ENCODE assay signal across 8 cellular contexts in genomic region chr7:44104880-44105771, GRCh38. TPM values are rescaled to one million over a fixed set of nuclear protein-coding genes. Genes with fewer than 3 reads are reported as not detected.
DNase-seq lines count a peak whose midpoint lies in the region; ATAC-seq, FAIRE-seq and TF ChIP-seq lines count a peak whose summit lies in the region.

No MANE protein-coding gene starts in this region.

- H3K14ac ChIP-seq in H1 (ENCODE audit: insufficient read length), result no peak overlapping the region

- no peak overlapping the region for H3K4me3 ChIP-seq in CD4-positive, alpha-beta memory T cell (ENCODE audit: low read length in 2 of 2)
- no peak overlapping the region for H3K4me3 ChIP-seq in OCI-LY1 (ENCODE audit: low read depth, low read length, poor library complexity, severe bottlenecking)
- peak overlapping the region; percentile 52 to 87 (median 64) for H3K4me3 ChIP-seq in H1 (ENCODE audit: extremely low read depth in 1 of 4, insufficient read depth in 2 of 4, low read depth in 3 of 4, low read length in 4 of 4)
- peak overlapping the region; percentile 53 for H3K4me3 ChIP-seq in upper lobe of right lung

- no peak for FAIRE-seq in H1 (lab: Jason Lieb, UNC)

- intact Hi-C loops in CD4-positive, alpha-beta memory T cell (cut with micrococcal nuclease), result loop anchor here (1.0 to 2.0 kb wide), 2 partner anchors 18 to 23 kb away; partner anchors contain the start of genes POLD2 and POLM
- intact Hi-C loops in upper lobe of right lung (cut with DNase I), result no loop called here

- H4K5ac ChIP-seq in H1 (ENCODE audit: insufficient read length, low read depth, low read length), result no peak overlapping the region

- H3K36me3 ChIP-seq in CD4-positive, alpha-beta memory T cell (ENCODE audit: insufficient read depth, low read length), result no peaks in the 10 kb centered on the region
- H3K36me3 ChIP-seq in OCI-LY1 (ENCODE audit: insufficient read depth, low read length) (no peaks in the 10 kb centered on the region), H1 (ENCODE audit: control insufficient read depth in 2 of 4, insufficient read depth in 4 of 4, low read length in 3 of 4) (no peaks in the 10 kb centered on the region; a peak in 2 of 8 replicates), upper lobe of right lung (peaks cover 11% of the 10 kb centered on the region)

- H3K18ac ChIP-seq in H1 (ENCODE audit: extremely low read depth, low read length), result no peak overlapping the region

- H3K23ac ChIP-seq in H1 (ENCODE audit: insufficient read length), result no peak overlapping the region

- H3K9me3 ChIP-seq in CD4-positive, alpha-beta memory T cell (ENCODE audit: control insufficient read depth in 1 of 2, low read length in 2 of 2), result no peaks in the 10 kb centered on the region
- no peaks in the 10 kb centered on the region for H3K9me3 ChIP-seq in OCI-LY1 (ENCODE audit: low read length)
- no peaks in the 10 kb centered on the region for H3K9me3 ChIP-seq in H1 (ENCODE audit: insufficient read depth in 2 of 2, low read depth in 1 of 2, low read length in 1 of 2)
- no peaks in the 10 kb centered on the region for H3K9me3 ChIP-seq in upper lobe of right lung

- no peak overlapping the region for H4K91ac ChIP-seq in H1 (replicated peaks; ENCODE audit: insufficient read length, low read length)

- TF ChIP-seq RAD21 in H1 (IDR thresholded peaks at IDR 0.05 in 1 of 2, conservative IDR thresholded peaks at IDR 0.05 in 1 of 2; ENCODE audit: low read depth in 2 of 2, low read length in 2 of 2), result no peak

- TF ChIP-seq CTCF in OCI-LY1 (IDR thresholded peaks at IDR 0.05; ENCODE audit: low read length) (no peak), H1 (IDR thresholded peaks at IDR 0.05; ENCODE audit: control extremely low read depth in 1 of 3, insufficient read depth in 1 of 3, low read depth in 1 of 3, low read length in 3 of 3) (no peak), mesothelial cell of epicardium (IDR thresholded peaks at IDR 0.05; ENCODE audit: unreplicated experiment) (no peak), upper lobe of right lung (IDR thresholded peaks at IDR 0.05) (no peak)

- no peak overlapping the region for H2BK12ac ChIP-seq in H1 (ENCODE audit: low read depth, low read length)

- H2BK120ac ChIP-seq in H1 (replicated peaks; ENCODE audit: low read depth, low read length), result no peak overlapping the region

- H2AK5ac ChIP-seq in H1 (ENCODE audit: low read depth, low read length), result no peak overlapping the region

- peak overlapping the region in 3 of 7 donors; percentile 18 to 91 (median 55) for H3K27ac Mint-ChIP-seq in CD4-positive, alpha-beta memory T cell
- H3K27ac Mint-ChIP-seq in mesothelial cell of epicardium, result peak overlapping the region; percentile 74

- H3K4me1 Mint-ChIP-seq in CD4-positive, alpha-beta memory T cell, result peaks cover 4 to 21% (median 7%) of the 10 kb centered on the region in 4 donors
- H3K4me1 Mint-ChIP-seq in mesothelial cell of epicardium, result peaks cover 15% of the 10 kb centered on the region

- no peak overlapping the region for H3K27ac ChIP-seq in CD4-positive, alpha-beta memory T cell (ENCODE audit: low read depth, low read length)
- H3K27ac ChIP-seq in OCI-LY1 (ENCODE audit: low read depth, low read length, poor library complexity, severe bottlenecking), result no peak overlapping the region
- H3K27ac ChIP-seq in H1 (ENCODE audit: low read depth, low read length), result no peak overlapping the region
- H3K27ac ChIP-seq in upper lobe of right lung, result peak overlapping the region; percentile 78

- H3K4ac ChIP-seq in H1 (replicated peaks; ENCODE audit: insufficient read length, low read depth, low read length), result no peak overlapping the region

- H3K9ac ChIP-seq in OCI-LY1 (ENCODE audit: low read length) (no peak overlapping the region), H1 (replicated peaks in 1 of 4; ENCODE audit: extremely low read depth in 1 of 4, low read depth in 3 of 4, low read length in 3 of 4) (peak overlapping the region in 1 of 4 experiments; percentile 29; a peak in 2 of 7 replicates)

- no peak overlapping the region for H4K8ac ChIP-seq in H1 (ENCODE audit: extremely low read depth, insufficient read depth, low read length)

- H3K4me1 ChIP-seq in CD4-positive, alpha-beta memory T cell (ENCODE audit: insufficient read depth, low read length), result peaks cover 5% of the 10 kb centered on the region
- H3K4me1 ChIP-seq in OCI-LY1 (ENCODE audit: insufficient read depth, low read length, severe bottlenecking) (peaks cover 37% of the 10 kb centered on the region), H1 (replicated peaks in 1 of 4; ENCODE audit: control insufficient read depth in 3 of 4, insufficient read depth in 4 of 4, low read length in 3 of 4) (peaks cover 0 to 12% (median 9%) of the 10 kb centered on the region in 4 experiments; a peak in 6 of 7 replicates), upper lobe of right lung (peaks cover 3% of the 10 kb centered on the region)

- peaks cover 7% of the 10 kb centered on the region for H3K27me3 ChIP-seq in CD4-positive, alpha-beta memory T cell (ENCODE audit: insufficient read depth, low read length)
- H3K27me3 ChIP-seq in OCI-LY1 (ENCODE audit: insufficient read depth, low read length) (peaks cover 13% of the 10 kb centered on the region), H1 (replicated peaks in 1 of 4; ENCODE audit: control insufficient read depth in 3 of 4, extremely low read depth in 1 of 4, insufficient read depth in 3 of 4, low read length in 3 of 4) (peaks cover 0 to 29% (median 16%) of the 10 kb centered on the region in 4 experiments; a peak in 6 of 7 replicates), upper lobe of right lung (no peaks in the 10 kb centered on the region)

- H2BK15ac ChIP-seq in H1 (ENCODE audit: low read length), result peak overlapping the region; percentile 36; the same call in 1 of the 2 replicates

- peak overlapping the region; percentile 53; the same call in 1 of the 2 replicates for H3K4me2 ChIP-seq in OCI-LY1 (ENCODE audit: low read length)
- peak overlapping the region; percentile 84 to 98 for H3K4me2 ChIP-seq in H1 (ENCODE audit: insufficient read depth in 1 of 2, low read depth in 2 of 2, low read length in 2 of 2)

- no peak for DNase-seq in CD4-positive, alpha-beta memory T cell
- DNase-seq in H1 (ENCODE audit: low read depth in 1 of 2, low spot score in 2 of 2), result peak in 1 of 2 experiments; percentile 67
- DNase-seq in mesothelial cell of epicardium (ENCODE audit: low spot score in 2 of 2, unreplicated experiment in 2 of 2), result no peak
- no peak for DNase-seq in upper lobe of right lung
- no peak for DNase-seq in activated gamma-delta T cell treated with Interleukin-2 at 50 U/mL for 16 hours

- peaks cover 15% of the 10 kb centered on the region for H3K23me2 ChIP-seq in H1 (ENCODE audit: low read depth, low read length)

- H3K56ac ChIP-seq in H1 (replicated peaks; ENCODE audit: insufficient read length, low read depth, low read length), result no peak overlapping the region

- H3F3A ChIP-seq in OCI-LY1 (ENCODE audit: insufficient read depth, low read length), result 0 out of 2 replicates have a peak, but pooled peaks cover 5% of the 10 kb centered on the region

- peak overlapping the region; percentile 65 to 77 (median 71) for H3K4me3 Mint-ChIP-seq in CD4-positive, alpha-beta memory T cell
- peak overlapping the region; percentile 70 for H3K4me3 Mint-ChIP-seq in mesothelial cell of epicardium

- no peak for TF ChIP-seq POLR2A in H1 (IDR thresholded peaks at IDR 0.05; ENCODE audit: control extremely low read depth in 1 of 2, low read depth in 2 of 2, low read length in 2 of 2)

- no peaks in the 10 kb centered on the region for H4K20me1 ChIP-seq in OCI-LY1 (ENCODE audit: insufficient read depth, low read length)
- H4K20me1 ChIP-seq in H1 (replicated peaks in 1 of 2; ENCODE audit: control insufficient read depth in 1 of 2, insufficient read depth in 2 of 2, low read length in 2 of 2), result peaks cover 2 to 3% of the 10 kb centered on the region in 2 experiments

- POLR2A ChIA-PET in CD4-positive, alpha-beta memory T cell (lab: Charles Lee; ENCODE audit: partially characterized antibody), result no interaction called here
- POLR2A ChIA-PET in H1 (lab: Charles Lee; ENCODE audit: partially characterized antibody), result interaction anchor here (1.0 to 2.0 kb wide), 6 partner anchors 10 to 111 kb away, joined by 3 to 13 read pairs (median 6); partner anchors contain the start of gene POLD2

- 21% methylated on average over 22 of the region's 26 CpGs; no CpG with 5 or more reads in 1 of the 2 experiments for WGBS in H1 (ENCODE audit: extremely low coverage in 1 of 2, insufficient coverage in 1 of 2, insufficient read length in 1 of 2, insufficient replicate concordance in 2 of 2, low coverage in 1 of 2, low lambda C conversion rate in 2 of 2, missing lambda C conversion rate in 1 of 2), 2 experiments

- CTCF ChIA-PET in CD4-positive, alpha-beta memory T cell (lab: Charles Lee; ENCODE audit: partially characterized antibody), result no interaction called here
- CTCF ChIA-PET in H1 (lab: Charles Lee; ENCODE audit: partially characterized antibody), result interaction anchor here (0.8 to 1.4 kb wide), 4 partner anchors 24 to 116 kb away, joined by 3 to 5 read pairs (median 4); no protein-coding TSS in a partner anchor

- H3K79me2 ChIP-seq in OCI-LY1 (ENCODE audit: insufficient read depth, low read length) (no peaks in the 10 kb centered on the region), H1 (ENCODE audit: control insufficient read depth in 1 of 2, insufficient read depth in 2 of 2, low read length in 2 of 2) (no peaks in the 10 kb centered on the region; a peak in 1 of 4 replicates)

- H2BK20ac ChIP-seq in H1 (ENCODE audit: low read length), result 0 out of 2 replicates have a peak overlapping the region, but pooled peaks have one; percentile 52

- H2BK5ac ChIP-seq in H1 (ENCODE audit: low read depth, low read length), result peak overlapping the region; percentile 35; the same call in 1 of the 2 replicates

- H3K36me3 Mint-ChIP-seq in CD4-positive, alpha-beta memory T cell, result no peaks in the 10 kb centered on the region
- peaks cover 2% of the 10 kb centered on the region for H3K36me3 Mint-ChIP-seq in mesothelial cell of epicardium

- peaks cover 0 to 2% (median 0%) of the 10 kb centered on the region in 8 donors for H3K9me3 Mint-ChIP-seq in CD4-positive, alpha-beta memory T cell
- no peaks in the 10 kb centered on the region for H3K9me3 Mint-ChIP-seq in mesothelial cell of epicardium

- peaks cover 4% of the 10 kb centered on the region; the same call in 1 of the 2 replicates for H3K79me1 ChIP-seq in H1 (ENCODE audit: low read depth, low read length)

- no peaks in the 10 kb centered on the region for H3K9me2 ChIP-seq in OCI-LY1 (ENCODE audit: low read depth, low read length)

- TF ChIP-seq EP300 in H1 (IDR thresholded peaks at IDR 0.05; ENCODE audit: borderline replicate concordance in 1 of 2, low read depth in 2 of 2, low read length in 2 of 2), result no peak

- H2AFZ ChIP-seq in OCI-LY1 (ENCODE audit: low read length) (no peak overlapping the region), H1 (ENCODE audit: low read length) (no peak overlapping the region)

- peaks cover 11 to 22% of the 10 kb centered on the region in 2 donors for H3K27me3 Mint-ChIP-seq in CD4-positive, alpha-beta memory T cell
- peaks cover 13% of the 10 kb centered on the region for H3K27me3 Mint-ChIP-seq in mesothelial cell of epicardium (ENCODE audit: low read depth)

- ATAC-seq in upper lobe of right lung (no peak), GM21529 (IDR thresholded peaks at IDR 0.05; ENCODE audit: unreplicated experiment) (no peak), HG03439 (IDR thresholded peaks at IDR 0.05; ENCODE audit: unreplicated experiment) (no peak)

RNA-seq across cellular contexts. Expression of gene AEBP1, which starts 1.0 kb away (rescaled TPM):
- total RNA-seq in CD4-positive, alpha-beta memory T cell, result 1 to 10 TPM; 7.8 TPM
- polyA plus RNA-seq in CD4-positive, alpha-beta memory T cell, result 1 to 10 TPM in 1 of 2 donors, under 1 TPM in 1; 0.20 to 2.3 TPM
- 39.4 and 41.2 TPM in 2 replicates for total RNA-seq in H1 (2021; fragmentation: NEBNext Ultra II Directional; extraction: Animal tissue kit (Norgen Biotek cat#: 25700))
- polyA plus RNA-seq in H1 (2011; rRNA removed), result 10.4 and 18.4 TPM in 2 replicates
- polyA plus RNA-seq in H1 (2011; cell fraction: cytosol; rRNA removed), result 9.4 TPM
- 49.1 TPM for polyA plus RNA-seq in H1 (2011; cell fraction: nucleus; rRNA removed)
- polyA plus RNA-seq in H1 (2012, experiment 1 of 2), result 29.7 to 44.2 TPM (median 41.7 TPM) in 4 replicates
- polyA plus RNA-seq in H1 (2012, experiment 2 of 2), result 26.9 TPM
- 44.5 TPM for polyA plus RNA-seq in H1 (2013, experiment 1 of 2)
- polyA plus RNA-seq in H1 (2013, experiment 2 of 2), result 41.1 TPM
- polyA minus RNA-seq in H1 (2011; rRNA and poly(A)+ RNA removed), result 8.0 and 10.4 TPM in 2 replicates
- 16.9 TPM for polyA minus RNA-seq in H1 (2011; cell fraction: cytosol; rRNA and poly(A)+ RNA removed)
- 15.4 TPM for polyA minus RNA-seq in H1 (2011; cell fraction: nucleus; rRNA and poly(A)+ RNA removed)
- 94.3 to 96.8 TPM (median 95.2 TPM) in 3 replicates for total RNA-seq in mesothelial cell of epicardium
- 272 TPM for total RNA-seq in upper lobe of right lung

RNA-seq across cellular contexts. Expression of gene POLD2, which starts 18.2 kb away (rescaled TPM):
- 10 to 100 TPM; 48.7 to 61.0 TPM for total RNA-seq in CD4-positive, alpha-beta memory T cell
- 10 to 100 TPM; 89.4 to 94.4 TPM for polyA plus RNA-seq in CD4-positive, alpha-beta memory T cell
- total RNA-seq in H1 (2021; fragmentation: NEBNext Ultra II Directional; extraction: Animal tissue kit (Norgen Biotek cat#: 25700)), result 148 TPM in 2 replicates
- polyA plus RNA-seq in H1 (2011; rRNA removed), result 214 and 289 TPM in 2 replicates
- polyA plus RNA-seq in H1 (2011; cell fraction: cytosol; rRNA removed), result 206 TPM
- polyA plus RNA-seq in H1 (2011; cell fraction: nucleus; rRNA removed), result 348 TPM
- 147 to 186 TPM (median 179 TPM) in 4 replicates for polyA plus RNA-seq in H1 (2012, experiment 1 of 2)
- polyA plus RNA-seq in H1 (2012, experiment 2 of 2), result 203 TPM
- 97.2 TPM for polyA plus RNA-seq in H1 (2013, experiment 1 of 2)
- 100 TPM for polyA plus RNA-seq in H1 (2013, experiment 2 of 2)
- 98.1 and 115 TPM in 2 replicates for polyA minus RNA-seq in H1 (2011; rRNA and poly(A)+ RNA removed)
- polyA minus RNA-seq in H1 (2011; cell fraction: cytosol; rRNA and poly(A)+ RNA removed), result 58.5 TPM
- polyA minus RNA-seq in H1 (2011; cell fraction: nucleus; rRNA and poly(A)+ RNA removed), result 88.3 TPM
- total RNA-seq in mesothelial cell of epicardium (117 to 126 TPM (median 125 TPM) in 3 replicates), upper lobe of right lung (60.2 TPM)

RNA-seq across cellular contexts. Expression of gene POLM, which starts 22.8 kb away (rescaled TPM):
- total RNA-seq in CD4-positive, alpha-beta memory T cell, result 10 to 100 TPM; 64.8 to 67.2 TPM
- 10 to 100 TPM in 1 of 2 donors, 1 to 10 TPM in 1; 8.0 to 18.2 TPM for polyA plus RNA-seq in CD4-positive, alpha-beta memory T cell
- 14.5 and 14.9 TPM in 2 replicates for total RNA-seq in H1 (2021; fragmentation: NEBNext Ultra II Directional; extraction: Animal tissue kit (Norgen Biotek cat#: 25700))
- polyA plus RNA-seq in H1 (2011; rRNA removed), result 12.0 and 20.4 TPM in 2 replicates
- polyA plus RNA-seq in H1 (2011; cell fraction: cytosol; rRNA removed), result 13.0 TPM
- 36.8 TPM for polyA plus RNA-seq in H1 (2011; cell fraction: nucleus; rRNA removed)
- polyA plus RNA-seq in H1 (2012, experiment 1 of 2), result 10.1 to 15.2 TPM (median 13.5 TPM) in 4 replicates
- 12.7 TPM for polyA plus RNA-seq in H1 (2012, experiment 2 of 2)
- 12.6 TPM for polyA plus RNA-seq in H1 (2013, experiment 1 of 2)
- 10.2 TPM for polyA plus RNA-seq in H1 (2013, experiment 2 of 2)
- polyA minus RNA-seq in H1 (2011; rRNA and poly(A)+ RNA removed), result 9.6 TPM in 2 replicates
- 11.3 TPM for polyA minus RNA-seq in H1 (2011; cell fraction: cytosol; rRNA and poly(A)+ RNA removed)
- 19.8 TPM for polyA minus RNA-seq in H1 (2011; cell fraction: nucleus; rRNA and poly(A)+ RNA removed)
- total RNA-seq in mesothelial cell of epicardium (27.1 to 29.8 TPM (median 29.0 TPM) in 3 replicates), upper lobe of right lung (26.8 TPM)

RNA-seq across cellular contexts. Expression of gene MYL7, which starts 36.0 kb away (rescaled TPM):
- total RNA-seq in CD4-positive, alpha-beta memory T cell, result not detected
- not detected for polyA plus RNA-seq in CD4-positive, alpha-beta memory T cell
- 3.3 and 3.6 TPM in 2 replicates for total RNA-seq in H1 (2021; fragmentation: NEBNext Ultra II Directional; extraction: Animal tissue kit (Norgen Biotek cat#: 25700))
- 1.4 and 3.4 TPM in 2 replicates for polyA plus RNA-seq in H1 (2011; rRNA removed)
- polyA plus RNA-seq in H1 (2011; cell fraction: cytosol; rRNA removed), result 1.8 TPM
- 3.0 TPM for polyA plus RNA-seq in H1 (2011; cell fraction: nucleus; rRNA removed)
- 2.1 to 4.1 TPM (median 2.5 TPM) in 4 replicates for polyA plus RNA-seq in H1 (2012, experiment 1 of 2)
- polyA plus RNA-seq in H1 (2012, experiment 2 of 2), result 8.2 TPM
- polyA plus RNA-seq in H1 (2013, experiment 1 of 2), result 1.8 TPM
- polyA plus RNA-seq in H1 (2013, experiment 2 of 2), result 2.9 TPM
- 2.1 and 3.8 TPM in 2 replicates for polyA minus RNA-seq in H1 (2011; rRNA and poly(A)+ RNA removed)
- polyA minus RNA-seq in H1 (2011; cell fraction: cytosol; rRNA and poly(A)+ RNA removed), result not detected
- not detected for polyA minus RNA-seq in H1 (2011; cell fraction: nucleus; rRNA and poly(A)+ RNA removed)
- 11.4 to 14.3 TPM (median 12.5 TPM) in 3 replicates for total RNA-seq in mesothelial cell of epicardium
- 3.1 TPM for total RNA-seq in upper lobe of right lung

RNA-seq across cellular contexts. Expression of gene PGAM2, which starts 39.8 kb away (rescaled TPM):
- 1 to 10 TPM; 1.1 to 1.5 TPM for total RNA-seq in CD4-positive, alpha-beta memory T cell
- polyA plus RNA-seq in CD4-positive, alpha-beta memory T cell, result not detected
- 1.4 and 2.1 TPM in 2 replicates for total RNA-seq in H1 (2021; fragmentation: NEBNext Ultra II Directional; extraction: Animal tissue kit (Norgen Biotek cat#: 25700))
- polyA plus RNA-seq in H1 (2011; rRNA removed), result 2.9 and 4.3 TPM in 2 replicates
- polyA plus RNA-seq in H1 (2011; cell fraction: cytosol; rRNA removed), result 4.5 TPM
- polyA plus RNA-seq in H1 (2011; cell fraction: nucleus; rRNA removed), result 3.5 TPM
- 0.94 to 2.6 TPM (median 2.2 TPM) in 4 replicates for polyA plus RNA-seq in H1 (2012, experiment 1 of 2)
- 1.3 TPM for polyA plus RNA-seq in H1 (2012, experiment 2 of 2)
- 0.97 TPM for polyA plus RNA-seq in H1 (2013, experiment 1 of 2)
- polyA plus RNA-seq in H1 (2013, experiment 2 of 2), result 0.90 TPM
- polyA minus RNA-seq in H1 (2011; rRNA and poly(A)+ RNA removed), result 0.88 and 1.6 TPM in 2 replicates
- polyA minus RNA-seq in H1 (2011; cell fraction: cytosol; rRNA and poly(A)+ RNA removed), result not detected
- polyA minus RNA-seq in H1 (2011; cell fraction: nucleus; rRNA and poly(A)+ RNA removed), result 0.80 TPM
- total RNA-seq in mesothelial cell of epicardium, result 0.99 to 1.7 TPM (median 1.2 TPM) in 3 replicates
- 1.1 TPM for total RNA-seq in upper lobe of right lung

Comparison
In these comparisons a context has a peak if more than half of its experiments do, and no peak if none do; other contexts are left out.
1. H3K4me3 ChIP-seq: peak in H1 (4 of 4) and upper lobe of right lung (single experiment); none in CD4-positive, alpha-beta memory T cell (0 of 2) and OCI-LY1 (single experiment).